In the genomic region with DNA sequence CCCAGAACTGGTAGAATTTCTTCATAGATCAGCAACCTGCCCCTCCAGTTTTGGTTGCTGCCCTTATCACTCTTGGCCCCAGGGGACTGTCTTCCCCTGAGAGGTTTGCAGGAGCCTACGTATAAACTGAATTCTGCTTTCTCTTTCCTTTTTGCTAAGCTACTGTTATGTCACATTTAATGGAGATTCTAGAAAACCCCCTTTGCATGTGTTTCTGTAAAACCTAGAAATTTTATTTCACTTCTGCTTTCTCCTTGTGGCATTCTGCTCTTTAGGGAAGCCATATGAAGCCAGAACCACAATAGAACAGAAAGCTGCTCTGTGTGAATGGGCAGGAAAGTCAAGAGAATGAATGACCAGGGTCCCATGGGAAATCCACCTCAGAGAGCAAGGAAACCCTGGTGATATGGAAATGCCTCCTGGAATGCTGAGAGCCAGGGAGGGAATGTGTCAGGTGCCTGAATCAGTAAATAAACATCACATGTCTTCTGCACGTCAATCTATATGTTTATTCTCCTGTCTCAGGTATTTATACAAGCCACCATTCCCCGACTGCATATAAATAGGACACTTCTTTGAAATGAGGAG, we compare ENCODE assay signal across 9 cellular contexts. TPM values are rescaled to one million over a fixed set of nuclear protein-coding genes. Genes with fewer than 3 reads are reported as not detected.
DNase-seq lines count a peak whose midpoint lies in the region; ATAC-seq lines count a peak whose summit lies in the region.
"Had no signal": no experiment of that assay in that cellular context is flagged by ENCODE, and none has a peak within 500 bp of the region (broad histone marks: within the 10 kb centered on the region; RNA-seq: fewer than 3 reads in every experiment).

No MANE protein-coding gene starts in this region.

- peaks cover 0 to 4% of the 10 kb centered on the region in 2 donors for H3K36me3 Mint-ChIP-seq in CD4-positive, alpha-beta memory T cell
- no peaks in the 10 kb centered on the region for H3K36me3 Mint-ChIP-seq in stimulated activated effector memory CD8-positive, alpha-beta T cell treated with anti-CD3 and anti-CD28 coated beads, Interleukin-12 subunit alpha, Interleukin-12 subunit beta, amount 100 ng/mL, for 72 hours

- H3K27me3 ChIP-seq in CD4-positive, alpha-beta memory T cell (ENCODE audit: insufficient read depth, low read length), result peaks cover 10% of the 10 kb centered on the region
- H3K27me3 ChIP-seq: neutrophil had no signal

- CTCF ChIA-PET in CD4-positive, alpha-beta memory T cell (lab: Charles Lee; ENCODE audit: partially characterized antibody), result interaction anchor here (1.4 kb wide), 1 partner anchor 14 kb away, joined by 9 read pairs; no protein-coding TSS in a partner anchor

- intact Hi-C loops in CD4-positive, alpha-beta memory T cell (cut with micrococcal nuclease), result no loop called here

- peaks cover 8% of the 10 kb centered on the region for H3K4me1 ChIP-seq in CD4-positive, alpha-beta memory T cell (ENCODE audit: insufficient read depth, low read length)

- DNase-seq in CD4-positive, alpha-beta memory T cell, result peak in 4 of 5 donors; percentile 18 to 41 (median 24)
- peak; percentile 35 for DNase-seq in GM19238 (ENCODE audit: insufficient read length, low spot score)
- DNase-seq in SIG-M5 (lab: John Stamatoyannopoulos, UW), result peak; percentile 74
- no peak for DNase-seq in stimulated activated effector memory CD8-positive, alpha-beta T cell treated with anti-CD3 and anti-CD28 coated beads, Interleukin-12 subunit alpha, Interleukin-12 subunit beta, amount 100 ng/mL, for 72 hours (ENCODE audit: low spot score in 2 of 2)
- DNase-seq in NK-92 (lab: John Stamatoyannopoulos, UW; ENCODE audit: unreplicated experiment), result no peak
- no peak for DNase-seq in NCI-H774 (lab: John Stamatoyannopoulos, UW)
- DNase-seq in NCI-H2081 (lab: John Stamatoyannopoulos, UW), result no peak

- peaks cover 0 to 6% (median 0%) of the 10 kb centered on the region in 8 donors for H3K9me3 Mint-ChIP-seq in CD4-positive, alpha-beta memory T cell
- no peaks in the 10 kb centered on the region for H3K9me3 Mint-ChIP-seq in stimulated activated effector memory CD8-positive, alpha-beta T cell treated with anti-CD3 and anti-CD28 coated beads, Interleukin-12 subunit alpha, Interleukin-12 subunit beta, amount 100 ng/mL, for 72 hours

- H3K27ac Mint-ChIP-seq in CD4-positive, alpha-beta memory T cell, result peak overlapping the region in 3 of 7 donors; percentile 14 to 30 (median 16)
- no peak overlapping the region for H3K27ac Mint-ChIP-seq in stimulated activated effector memory CD8-positive, alpha-beta T cell treated with anti-CD3 and anti-CD28 coated beads, Interleukin-12 subunit alpha, Interleukin-12 subunit beta, amount 100 ng/mL, for 72 hours

- H3K4me3 Mint-ChIP-seq in CD4-positive, alpha-beta memory T cell, result peak overlapping the region in 7 of 8 donors; percentile 13 to 69 (median 53)
- H3K4me3 Mint-ChIP-seq in stimulated activated effector memory CD8-positive, alpha-beta T cell treated with anti-CD3 and anti-CD28 coated beads, Interleukin-12 subunit alpha, Interleukin-12 subunit beta, amount 100 ng/mL, for 72 hours, result no peak overlapping the region

- H3K9me3 ChIP-seq in CD4-positive, alpha-beta memory T cell (ENCODE audit: control insufficient read depth in 1 of 2, low read length in 2 of 2), result no peaks in the 10 kb centered on the region
- H3K9me3 ChIP-seq: neutrophil had no signal

- H3K36me3 ChIP-seq in CD4-positive, alpha-beta memory T cell (ENCODE audit: insufficient read depth, low read length), result no peaks in the 10 kb centered on the region
- H3K36me3 ChIP-seq: neutrophil had no signal

- H3K4me3 ChIP-seq in CD4-positive, alpha-beta memory T cell (ENCODE audit: low read length in 2 of 2), result no peak overlapping the region

- peak; percentile 97 for ATAC-seq in HG03097 (IDR thresholded peaks at IDR 0.05; ENCODE audit: low FRiP score, unreplicated experiment)
- peak; percentile 80 for ATAC-seq in stimulated activated effector memory CD8-positive, alpha-beta T cell treated with anti-CD3 and anti-CD28 coated beads, Interleukin-12 subunit alpha, Interleukin-12 subunit beta, amount 100 ng/mL, for 72 hours

- peaks cover 16 to 27% of the 10 kb centered on the region in 2 donors for H3K27me3 Mint-ChIP-seq in CD4-positive, alpha-beta memory T cell

- H3K27ac ChIP-seq in CD4-positive, alpha-beta memory T cell (ENCODE audit: low read depth, low read length), result no peak overlapping the region
- H3K27ac ChIP-seq: neutrophil had no signal

- POLR2A ChIA-PET in CD4-positive, alpha-beta memory T cell (lab: Charles Lee; ENCODE audit: partially characterized antibody), result no interaction called here

- H3K4me1 Mint-ChIP-seq in CD4-positive, alpha-beta memory T cell, result peaks cover 12 to 18% (median 12%) of the 10 kb centered on the region in 4 donors
- peaks cover 23% of the 10 kb centered on the region for H3K4me1 Mint-ChIP-seq in stimulated activated effector memory CD8-positive, alpha-beta T cell treated with anti-CD3 and anti-CD28 coated beads, Interleukin-12 subunit alpha, Interleukin-12 subunit beta, amount 100 ng/mL, for 72 hours

RNA-seq across cellular contexts. Expression of gene IFNA2, which starts 3.4 kb away (rescaled TPM):
- total RNA-seq in CD4-positive, alpha-beta memory T cell, result not detected
- not detected for polyA plus RNA-seq in CD4-positive, alpha-beta memory T cell

RNA-seq across cellular contexts. Expression of gene IFNA13, which starts 14.0 kb away (rescaled TPM):
- not detected for total RNA-seq in CD4-positive, alpha-beta memory T cell
- polyA plus RNA-seq in CD4-positive, alpha-beta memory T cell, result not detected

RNA-seq across cellular contexts. Expression of gene IFNA8, which starts 27.1 kb away (rescaled TPM):
- total RNA-seq in CD4-positive, alpha-beta memory T cell, result not detected
- polyA plus RNA-seq in CD4-positive, alpha-beta memory T cell, result not detected

RNA-seq across cellular contexts. Expression of gene IFNA6, which starts 31.2 kb away (rescaled TPM):
- not detected for total RNA-seq in CD4-positive, alpha-beta memory T cell
- polyA plus RNA-seq in CD4-positive, alpha-beta memory T cell, result not detected

RNA-seq across cellular contexts. Expression of gene KLHL9, which starts 46.6 kb away (rescaled TPM):
- 10 to 100 TPM; 38.7 to 40.1 TPM for total RNA-seq in CD4-positive, alpha-beta memory T cell
- polyA plus RNA-seq in CD4-positive, alpha-beta memory T cell, result 10 to 100 TPM; 14.3 to 18.1 TPM

Comparison
In these comparisons a context has a peak if more than half of its experiments do, and no peak if none do; other contexts are left out.
1. DNase-seq: peak in CD4-positive, alpha-beta memory T cell (4 of 5), GM19238 (single experiment) and SIG-M5 (single experiment); none in stimulated activated effector memory CD8-positive, alpha-beta T cell treated with anti-CD3 and anti-CD28 coated beads, Interleukin-12 subunit alpha, Interleukin-12 subunit beta, amount 100 ng/mL, for 72 hours (0 of 2), NK-92 (single experiment), NCI-H774 (single experiment) and NCI-H2081 (0 of 2).